1 cellular context compared by ENCODE assay signal in genomic region chr3:47781685-47782537, GRCh38.
TF ChIP-seq lines count a peak whose summit lies in the region.

TSS of gene SMARCC1 (minus strand) at chr3:47781893. CDS start at chr3:47781797, 96 bp downstream.

TF ChIP-seq in K562, 482 proteins besides CTCF, POLR2A, EP300 and RAD21 (continued from another document and continues in another):
- TF ChIP-seq E4F1 (CRISPR knock-in tag; IDR thresholded peaks at IDR 0.05; ENCODE audit: borderline replicate concordance): no peak
- TF ChIP-seq FOXA1 (IDR thresholded peaks at IDR 0.05; ENCODE audit: borderline replicate concordance): no peak
- peak; percentile 75; the same call in 1 of the 2 replicates for TF ChIP-seq PRMT5 (CRISPR knock-in tag; IDR thresholded peaks at IDR 0.05)
- TF ChIP-seq ZNF263 (CRISPR knock-in tag; IDR thresholded peaks at IDR 0.05; ENCODE audit: borderline replicate concordance): peak; percentile 77
- TF ChIP-seq HES1 (IDR thresholded peaks at IDR 0.05; ENCODE audit: low read depth): no peak
- no peak for TF ChIP-seq HMG20B (CRISPR knock-in tag; IDR thresholded peaks at IDR 0.05)
- TF ChIP-seq NR2C1 (IDR thresholded peaks at IDR 0.05): no peak
- TF ChIP-seq NR2C1 (tag; IDR thresholded peaks at IDR 0.05): no peak
- peak; percentile 99 for TF ChIP-seq ZFX (CRISPR knock-in tag; IDR thresholded peaks at IDR 0.05)
- TF ChIP-seq HNRNPUL1 (IDR thresholded peaks at IDR 0.05; ENCODE audit: low read length): no peak
- TF ChIP-seq ZBTB33 (CRISPR knock-in tag; IDR thresholded peaks at IDR 0.05): no peak; the same call in 1 of the 2 replicates
- no peak; a peak in 1 of 4 replicates for TF ChIP-seq FOXA3 (CRISPR knock-in tag; conservative IDR thresholded peaks at IDR 0.05 in 1 of 2, IDR thresholded peaks at IDR 0.05 in 1 of 2)
- peak; percentile 80 for TF ChIP-seq L3MBTL2 (IDR thresholded peaks at IDR 0.05)
- 0 out of 2 replicates have a peak, but pooled peaks have one; percentile 31 for TF ChIP-seq ZNF449 (CRISPR knock-in tag; IDR thresholded peaks at IDR 0.05)
- TF ChIP-seq RNF219 (CRISPR knock-in tag; IDR thresholded peaks at IDR 0.05): no peak
- no peak for TF ChIP-seq ZNF311 (CRISPR knock-in tag; IDR thresholded peaks at IDR 0.05)
- peak in 1 of 2 experiments; percentile 57; a peak in 2 of 4 replicates for TF ChIP-seq FOXK2 (conservative IDR thresholded peaks at IDR 0.05 in 1 of 2, IDR thresholded peaks at IDR 0.05 in 1 of 2; ENCODE audit: low read depth in 2 of 2)
- TF ChIP-seq ETS1 (conservative IDR thresholded peaks at IDR 0.05; ENCODE audit: control insufficient read depth, low read depth, low read length): peak; percentile 83
- TF ChIP-seq ARID3B (CRISPR knock-in tag; IDR thresholded peaks at IDR 0.05; ENCODE audit: borderline replicate concordance): 0 out of 2 replicates have a peak, but pooled peaks have one; percentile 9
- TF ChIP-seq TCFL5 (CRISPR knock-in tag; conservative IDR thresholded peaks at IDR 0.05): no peak
- TF ChIP-seq BRCA1 (IDR thresholded peaks at IDR 0.05): no peak
- TF ChIP-seq BRCA1 (CRISPR knock-in tag; IDR thresholded peaks at IDR 0.05): no peak
- TF ChIP-seq ZNF347 (CRISPR knock-in tag; IDR thresholded peaks at IDR 0.05; ENCODE audit: low read depth): no peak
- TF ChIP-seq ZNF143 (CRISPR knock-in tag; IDR thresholded peaks at IDR 0.05): 0 out of 2 replicates have a peak, but pooled peaks have one; percentile 12
- no peak for TF ChIP-seq TEAD2 (tag; IDR thresholded peaks at IDR 0.05)
- peak; percentile 41; the same call in 1 of the 2 replicates for TF ChIP-seq NFIC (IDR thresholded peaks at IDR 0.05)
- TF ChIP-seq CTCFL (IDR thresholded peaks at IDR 0.05; ENCODE audit: borderline replicate concordance, insufficient read depth, low read depth, low read length, poor library complexity, severe bottlenecking): no peak
- TF ChIP-seq TAF7 (tag; IDR thresholded peaks at IDR 0.05): peak; percentile 78
- TF ChIP-seq PHF20 (IDR thresholded peaks at IDR 0.05; ENCODE audit: partially characterized antibody): peak; percentile 91
- TF ChIP-seq REST (CRISPR knock-in tag; IDR thresholded peaks at IDR 0.05; ENCODE audit: low read depth): 0 out of 2 replicates have a peak, but pooled peaks have one; percentile 37
- TF ChIP-seq MTA2 (IDR thresholded peaks at IDR 0.05; ENCODE audit: low read depth): no peak
- TF ChIP-seq TAF9B (IDR thresholded peaks at IDR 0.05; ENCODE audit: partially characterized antibody): peak; percentile 78
- 0 out of 2 replicates have a peak, but pooled peaks have one; percentile 48 for TF ChIP-seq HLTF (IDR thresholded peaks at IDR 0.05)
- TF ChIP-seq ETV5 (CRISPR knock-in tag; IDR thresholded peaks at IDR 0.05; ENCODE audit: low read depth): peak; percentile 86; the same call in 1 of the 2 replicates
- TF ChIP-seq RBFOX2 (IDR thresholded peaks at IDR 0.05; ENCODE audit: low read depth, low read length): peak; percentile 98
- no peak for TF ChIP-seq GABPB2 (CRISPR knock-in tag; conservative IDR thresholded peaks at IDR 0.05)
